10 cellular contexts compared by ENCODE assay signal in the genomic region with DNA sequence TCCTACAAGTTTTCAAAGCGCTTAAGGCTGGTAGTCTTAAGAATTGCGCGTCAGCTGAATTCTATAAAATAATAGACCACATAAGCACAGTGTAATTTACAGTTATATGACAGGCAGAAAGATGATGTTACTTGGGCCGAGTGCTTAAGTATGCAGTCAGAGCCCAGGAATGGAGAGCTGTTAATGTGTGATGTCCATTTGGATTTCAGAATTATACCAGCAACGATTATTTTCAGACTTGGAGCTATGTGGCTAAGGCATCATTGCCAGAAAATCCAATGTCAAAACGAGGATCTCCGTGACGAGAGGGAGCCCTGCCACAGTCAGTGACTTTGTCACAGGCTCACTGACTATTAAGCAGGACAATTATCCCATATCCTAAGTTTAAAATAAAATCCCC. TPM values are rescaled to one million over a fixed set of nuclear protein-coding genes. Genes with fewer than 3 reads are reported as not detected.
A peak's percentile ranks its signal among the peaks of the same experiment; 100 is the strongest.
DNase-seq lines count a peak whose midpoint lies in the region; ATAC-seq and TF ChIP-seq lines count a peak whose summit lies in the region.
"Had no signal": no experiment of that assay in that cellular context is flagged by ENCODE, and none has a peak within 500 bp of the region (broad histone marks: within the 10 kb centered on the region; RNA-seq: fewer than 3 reads in every experiment).

No MANE protein-coding gene starts in this region.

- no peaks in the 10 kb centered on the region for H3K79me2 ChIP-seq in Karpas-422 (ENCODE audit: low read length)

- H3K4me2 ChIP-seq in Karpas-422 (ENCODE audit: low read depth, low read length, poor library complexity, severe bottlenecking) = no peak overlapping the region

- 38 to 55% (median 47%) methylated on average over 8 of the region's 8 CpGs for WGBS in ovary, 3 donors

- peak overlapping the region; percentile 97 for H3K4me3 ChIP-seq in BE2C (ENCODE audit: low read depth, low read length)
- peak overlapping the region; percentile 95 for H3K4me3 ChIP-seq in epithelial cell of esophagus (ENCODE audit: low read length)
- H3K4me3 ChIP-seq in ovary = peak overlapping the region; percentile 68
- no peak overlapping the region for H3K4me3 ChIP-seq in Karpas-422 (ENCODE audit: low read length)

- intact Hi-C loops in ovary (cut with DNase I) = loop anchor here in 2 of 4 donors (5.0 to 10.0 kb wide), 3 partner anchors 85 to 178 kb away; no protein-coding TSS in a partner anchor
- intact Hi-C loops in left colon (cut with DNase I, micrococcal nuclease) = loop anchor here in 1 of 2 donors (10.0 kb wide), 1 partner anchor 312 kb away; no protein-coding TSS in a partner anchor

- H3K4me1 ChIP-seq in BE2C (peaks cover 31% of the 10 kb centered on the region), ovary (ENCODE audit: insufficient read depth) (peaks cover 17% of the 10 kb centered on the region), Karpas-422 (ENCODE audit: low read length) (peaks cover 25% of the 10 kb centered on the region)

- no peak overlapping the region for H2AFZ ChIP-seq in Karpas-422 (ENCODE audit: low read length)

- H3K27me3 Mint-ChIP-seq in progenitor cell of endocrine pancreas = no peaks in the 10 kb centered on the region

- H3K9me3 ChIP-seq in BE2C (no peaks in the 10 kb centered on the region), ovary (no peaks in the 10 kb centered on the region), Karpas-422 (ENCODE audit: low read length) (no peaks in the 10 kb centered on the region)
- H3K9me3 ChIP-seq: testis had no signal

- H3K9me2 ChIP-seq in Karpas-422 (replicated peaks; ENCODE audit: insufficient read depth, low read length) = no peaks in the 10 kb centered on the region

- H3K27ac ChIP-seq in ovary (no peak overlapping the region), Karpas-422 (ENCODE audit: low read length) (no peak overlapping the region)

- H3K9ac ChIP-seq in Karpas-422 (ENCODE audit: low read length) = no peak overlapping the region

- H3K4me1 Mint-ChIP-seq in progenitor cell of endocrine pancreas (ENCODE audit: low read depth) = peaks cover 15% of the 10 kb centered on the region

- DNase-seq in BE2C = no peak
- peak; percentile 32 for DNase-seq in NCI-H69 (lab: John Stamatoyannopoulos, UW)
- no peak for DNase-seq in epithelial cell of esophagus (ENCODE audit: low read depth)
- DNase-seq in ovary = no peak
- no peak for DNase-seq in progenitor cell of endocrine pancreas (ENCODE audit: low spot score, unreplicated experiment)
- no peak for DNase-seq in NOMO-1 treated with DMSO at 0.1 percent for 48 hours (lab: John Stamatoyannopoulos, UW; ENCODE audit: unreplicated experiment)
- no peak for DNase-seq in left colon
- DNase-seq in Karpas-422 = no peak
- DNase-seq: immature natural killer cell, testis had no signal

- TF ChIP-seq EP300 in ovary (IDR thresholded peaks at IDR 0.05) = no peak

- ATAC-seq in left colon = no peak

- H4K20me1 ChIP-seq in Karpas-422 (ENCODE audit: insufficient read depth, low read depth, low read length) = peaks cover 7% of the 10 kb centered on the region; the same call in 1 of the 2 replicates

- peaks cover 32% of the 10 kb centered on the region for H3K36me3 ChIP-seq in BE2C
- H3K36me3 ChIP-seq in ovary = no peaks in the 10 kb centered on the region
- no peaks in the 10 kb centered on the region for H3K36me3 ChIP-seq in Karpas-422 (ENCODE audit: insufficient read depth, low read length)

- TF ChIP-seq CTCF in BE2C (IDR thresholded peaks at IDR 0.05; ENCODE audit: low read depth, low read length) (no peak), epithelial cell of esophagus (IDR thresholded peaks at IDR 0.05; ENCODE audit: insufficient read depth, low read depth, low read length, missing control alignments) (no peak), ovary (IDR thresholded peaks at IDR 0.05) (no peak), progenitor cell of endocrine pancreas (IDR thresholded peaks at IDR 0.05; ENCODE audit: unreplicated experiment) (no peak)

- no peaks in the 10 kb centered on the region for H3K9me3 Mint-ChIP-seq in progenitor cell of endocrine pancreas (ENCODE audit: low read depth)
- H3K9me3 Mint-ChIP-seq: immature natural killer cell had no signal

- H3K36me3 Mint-ChIP-seq in progenitor cell of endocrine pancreas (ENCODE audit: insufficient read depth) = no peaks in the 10 kb centered on the region
- H3K36me3 Mint-ChIP-seq: immature natural killer cell had no signal

- no peak overlapping the region for H3K4me3 Mint-ChIP-seq in progenitor cell of endocrine pancreas (ENCODE audit: low read depth)

- H3K27ac Mint-ChIP-seq in progenitor cell of endocrine pancreas = no peak overlapping the region

- no peak for TF ChIP-seq POLR2A in ovary (IDR thresholded peaks at IDR 0.05)

- H3K27me3 ChIP-seq in BE2C (no peaks in the 10 kb centered on the region), ovary (no peaks in the 10 kb centered on the region), Karpas-422 (ENCODE audit: low read length) (0 out of 2 replicates have a peak, but pooled peaks cover 2% of the 10 kb centered on the region)
- H3K27me3 ChIP-seq: testis had no signal

RNA-seq across cellular contexts. Expression of a gene that starts 3.4 kb away (rescaled TPM):
- polyA plus RNA-seq in BE2C (2012; ENCODE audit: insufficient read depth, insufficient read length, low read depth) = 40.8 TPM
- total RNA-seq in ovary (10 to 100 TPM; 14.4 to 68.1 (median 37.1) TPM), progenitor cell of endocrine pancreas (26.6 and 27.1 TPM in 2 replicates), left colon (1 to 10 TPM; 5.4 to 7.5 TPM)
- polyA plus RNA-seq in ovary = 10 to 100 TPM in 1 of 2 donors, 1 to 10 TPM in 1; 9.5 to 31.2 TPM
- total RNA-seq in Karpas-422 (2014; rRNA removed; shearing (Covaris generic); ENCODE audit: low replicate concordance) = 6.5 and 8.8 TPM in 2 replicates
